Comparison of ENCODE assay signal across 21 cellular contexts in the genomic region with DNA sequence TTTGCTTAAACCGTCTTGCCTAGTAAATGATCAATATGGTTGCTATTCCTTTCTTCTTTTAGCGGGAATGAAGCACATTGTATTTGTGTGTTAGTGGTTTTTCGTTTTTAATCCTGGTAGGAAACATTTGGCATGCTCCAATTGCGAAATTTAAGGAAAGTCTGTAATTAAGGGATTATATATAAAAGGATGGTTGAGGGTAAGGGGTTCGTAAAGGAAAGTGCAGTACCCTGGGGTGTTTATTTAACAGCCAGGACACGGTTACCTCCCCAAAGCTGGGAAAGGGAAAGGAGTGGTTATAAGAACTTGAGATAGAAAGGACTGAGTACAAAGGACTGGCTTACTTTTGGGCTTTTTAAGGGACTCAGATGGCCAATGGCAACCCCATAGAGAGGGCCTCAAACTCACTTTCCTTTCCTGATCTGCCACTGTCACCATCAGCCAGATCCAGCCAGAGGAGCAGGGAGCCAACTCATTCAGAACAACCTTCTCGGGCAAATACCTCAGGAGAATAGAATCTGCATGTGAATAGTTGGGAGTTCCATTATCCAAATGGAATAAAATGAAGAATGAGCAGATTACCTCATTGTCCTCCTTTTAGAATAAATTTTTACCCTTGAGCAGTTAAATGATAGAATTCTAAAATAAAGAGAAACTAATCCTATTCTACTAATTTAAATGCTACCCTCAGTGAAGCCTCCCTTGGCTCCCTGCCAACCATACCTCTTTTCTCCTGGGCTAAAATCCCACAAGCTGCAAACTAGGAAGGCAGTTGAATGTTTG.
A peak's percentile ranks its signal among the peaks of the same experiment; 100 is the strongest.
DNase-seq lines count a peak whose midpoint lies in the region; ATAC-seq, FAIRE-seq and TF ChIP-seq lines count a peak whose summit lies in the region.
"Had no signal": no experiment of that assay in that cellular context is flagged by ENCODE, and none has a peak within 500 bp of the region (broad histone marks: within the 10 kb centered on the region; RNA-seq: fewer than 3 reads in every experiment).

No MANE protein-coding gene starts in this region.

- peaks cover 0 to 4% of the 10 kb centered on the region in 2 experiments; a peak in 2 of 4 replicates for H3K9me3 ChIP-seq in H1 (ENCODE audit: insufficient read depth in 2 of 2, low read depth in 1 of 2, low read length in 1 of 2)
- H3K9me3 ChIP-seq in neuronal stem cell (replicated peaks in 1 of 2; ENCODE audit: control insufficient read depth in 2 of 2, insufficient read depth in 1 of 2, low read depth in 1 of 2, low read length in 2 of 2) = no peaks in the 10 kb centered on the region
- H3K9me3 ChIP-seq in transverse colon = no peaks in the 10 kb centered on the region
- H3K9me3 ChIP-seq: A549, left lung, right lobe of liver, stomach had no signal

- H2BK20ac ChIP-seq in H1 (ENCODE audit: low read length) = no peak overlapping the region

- H4K91ac ChIP-seq in H1 (replicated peaks; ENCODE audit: insufficient read length, low read length) (no peak overlapping the region), neuronal stem cell (ENCODE audit: low read depth, low read length, poor library complexity) (no peak overlapping the region)

- H3K4me1 ChIP-seq in H1 (replicated peaks in 1 of 4; ENCODE audit: control insufficient read depth in 3 of 4, insufficient read depth in 4 of 4, low read length in 3 of 4) (peaks cover 0 to 11% (median 5%) of the 10 kb centered on the region in 4 experiments; a peak in 4 of 7 replicates), neuronal stem cell (ENCODE audit: control insufficient read depth in 2 of 2, insufficient read depth in 1 of 2, low read depth in 1 of 2, low read length in 2 of 2) (peaks cover 4% of the 10 kb centered on the region in 2 donors), transverse colon (peaks cover 0 to 8% (median 0%) of the 10 kb centered on the region in 4 donors)
- H3K4me1 ChIP-seq: A549, left lung, stomach had no signal

- no peaks in the 10 kb centered on the region for H4K20me1 ChIP-seq in H1 (replicated peaks in 1 of 2; ENCODE audit: control insufficient read depth in 1 of 2, insufficient read depth in 2 of 2, low read length in 2 of 2)

- POLR2A ChIA-PET in H1 (lab: Charles Lee; ENCODE audit: partially characterized antibody) = no interaction called here

- H3K27ac ChIP-seq in H1 (ENCODE audit: low read depth, low read length) (peak overlapping the region; percentile 49; the same call in 1 of the 2 replicates), neuronal stem cell (replicated peaks; ENCODE audit: low read length) (peak overlapping the region; percentile 73), transverse colon (no peak overlapping the region)
- H3K27ac ChIP-seq: A549, coronary artery, KMS-11, left lung, right lobe of liver, stomach had no signal

- H3K4me3 ChIP-seq in H1 (ENCODE audit: extremely low read depth in 1 of 4, insufficient read depth in 2 of 4, low read depth in 3 of 4, low read length in 4 of 4) = peak overlapping the region in 1 of 4 experiments; percentile 12; a peak in 1 of 8 replicates
- H3K4me3 ChIP-seq in neuronal stem cell (ENCODE audit: low read length in 2 of 2) = no peak overlapping the region
- H3K4me3 ChIP-seq in transverse colon = no peak overlapping the region
- H3K4me3 ChIP-seq: A549, coronary artery, left lung, right lobe of liver, stomach had no signal

- TF ChIP-seq EP300 in H1 (IDR thresholded peaks at IDR 0.05; ENCODE audit: borderline replicate concordance in 1 of 2, low read depth in 2 of 2, low read length in 2 of 2) (no peak), transverse colon (IDR thresholded peaks at IDR 0.05; ENCODE audit: low read depth) (no peak)

- H2BK120ac ChIP-seq in H1 (replicated peaks; ENCODE audit: low read depth, low read length) (no peak overlapping the region), neuronal stem cell (ENCODE audit: low read depth, low read length) (no peak overlapping the region)

- H3K27me3 ChIP-seq in H1 (replicated peaks in 1 of 4; ENCODE audit: control insufficient read depth in 3 of 4, extremely low read depth in 1 of 4, insufficient read depth in 3 of 4, low read length in 3 of 4) = no peaks in the 10 kb centered on the region
- H3K27me3 ChIP-seq in neuronal stem cell (ENCODE audit: control insufficient read depth in 3 of 3, insufficient read depth in 3 of 3, low read depth in 1 of 3, low read length in 3 of 3) = no peaks in the 10 kb centered on the region
- no peaks in the 10 kb centered on the region for H3K27me3 ChIP-seq in transverse colon
- H3K27me3 ChIP-seq: left lung, right lobe of liver, stomach had no signal

- H2BK15ac ChIP-seq in H1 (ENCODE audit: low read length) (no peak overlapping the region), neuronal stem cell (ENCODE audit: low read length) (no peak overlapping the region)

- no peak overlapping the region for H4K8ac ChIP-seq in H1 (ENCODE audit: extremely low read depth, insufficient read depth, low read length)
- no peak overlapping the region for H4K8ac ChIP-seq in neuronal stem cell (ENCODE audit: low read depth, low read length)

- FAIRE-seq in H1 (lab: Jason Lieb, UNC) = peak; percentile 96

- H3K79me1 ChIP-seq in H1 (ENCODE audit: low read depth, low read length) (no peaks in the 10 kb centered on the region), neuronal stem cell (ENCODE audit: low read depth, low read length) (no peaks in the 10 kb centered on the region)

- H3K9ac ChIP-seq in H1 (replicated peaks in 1 of 4; ENCODE audit: extremely low read depth in 1 of 4, low read depth in 3 of 4, low read length in 3 of 4) (no peak overlapping the region), neuronal stem cell (ENCODE audit: low read depth, low read length, poor library complexity) (no peak overlapping the region)
- H3K9ac ChIP-seq: KMS-11 had no signal

- DNase-seq in NCI-H748 (lab: John Stamatoyannopoulos, UW; ENCODE audit: unreplicated experiment) (peak; percentile 32), NCI-H748 treated with DMSO at 0.1 percent for 48 hours (lab: John Stamatoyannopoulos, UW) (no peak), NCI-H345 (lab: John Stamatoyannopoulos, UW) (peak; percentile 52), H1 (ENCODE audit: low read depth in 1 of 2, low spot score in 2 of 2) (peak in 1 of 2 experiments; percentile 38), neuronal stem cell (ENCODE audit: low spot score) (peak; percentile 48), transverse colon (no peak), hippocampal formation (lab: John Stamatoyannopoulos, UW) (no peak)
- DNase-seq: activated CD4-positive, alpha-beta memory T cell treated with anti-CD3 and anti-CD28 coated beads for 36 hours; activated effector memory CD4-positive, alpha-beta T cell treated with Interleukin-2 at 50 U/mL for 16 hours; immature natural killer cell; left lung; NCI-H1694 treated with DMSO at 0.1 percent for 48 hours; NCI-H510A treated with DMSO at 0.1 percent for 48 hours; right lobe of liver; stomach; T1000; trophoblast cell had no signal

- H3K23me2 ChIP-seq in H1 (ENCODE audit: low read depth, low read length) = no peaks in the 10 kb centered on the region

- TF ChIP-seq POLR2A in H1 (IDR thresholded peaks at IDR 0.05; ENCODE audit: control extremely low read depth in 1 of 2, low read depth in 2 of 2, low read length in 2 of 2) (no peak), transverse colon (IDR thresholded peaks at IDR 0.05) (no peak)

- no peak overlapping the region for H3K56ac ChIP-seq in H1 (replicated peaks; ENCODE audit: insufficient read length, low read depth, low read length)

- H2BK12ac ChIP-seq in H1 (ENCODE audit: low read depth, low read length) (0 out of 2 replicates have a peak overlapping the region, but pooled peaks have one; percentile 18), neuronal stem cell (ENCODE audit: low read length) (no peak overlapping the region)

- ATAC-seq in GM18868 (IDR thresholded peaks at IDR 0.05; ENCODE audit: unreplicated experiment) = no peak
- ATAC-seq: A549, left lung, right lobe of liver had no signal

- WGBS in H1 (ENCODE audit: extremely low coverage in 1 of 2, insufficient coverage in 1 of 2, insufficient read length in 1 of 2, insufficient replicate concordance in 2 of 2, low coverage in 1 of 2, low lambda C conversion rate in 2 of 2, missing lambda C conversion rate in 1 of 2), 2 experiments = 36 to 100% methylated on average over 1 to 7 of the region's 7 CpGs
- no CpG with 5 or more reads among the region's 7 CpGs for WGBS in neuronal stem cell (ENCODE audit: extremely low coverage in 2 of 2, insufficient read length in 2 of 2, insufficient replicate concordance in 1 of 2), 2 donors
- WGBS in transverse colon (ENCODE audit: low coverage in 1 of 2), 2 donors = 85% methylated on average over 6 to 7 of the region's 7 CpGs

- TF ChIP-seq RAD21 in H1 (IDR thresholded peaks at IDR 0.05 in 1 of 2, conservative IDR thresholded peaks at IDR 0.05 in 1 of 2; ENCODE audit: low read depth in 2 of 2, low read length in 2 of 2) = no peak

- H3K4me2 ChIP-seq in H1 (ENCODE audit: insufficient read depth in 1 of 2, low read depth in 2 of 2, low read length in 2 of 2) (peak overlapping the region; percentile 36 to 39; a peak in 2 of 4 replicates), neuronal stem cell (ENCODE audit: insufficient read depth, low read length, poor library complexity, severe bottlenecking) (no peak overlapping the region)
- H3K4me2 ChIP-seq: A549, KMS-11 had no signal

- in situ Hi-C loops in transverse colon (cut with MboI; ENCODE audit: low pct_ligation_motif_present in 1 of 4, low pct_unique_long_range_greater_than_20kb in 1 of 4, low sequenced_read_pairs in 3 of 4) = no loop called here

- no peaks in the 10 kb centered on the region for H3K79me2 ChIP-seq in H1 (ENCODE audit: control insufficient read depth in 1 of 2, insufficient read depth in 2 of 2, low read length in 2 of 2)

- CTCF ChIA-PET in H1 (lab: Charles Lee; ENCODE audit: partially characterized antibody) = interaction anchor here (1.3 kb wide), 1 partner anchor 234 kb away, joined by 4 read pairs; no protein-coding TSS in a partner anchor

- no peak overlapping the region for H3K23ac ChIP-seq in H1 (ENCODE audit: insufficient read length)
- H3K23ac ChIP-seq in neuronal stem cell (ENCODE audit: low read depth, low read length, poor library complexity) = no peak overlapping the region

- H2AFZ ChIP-seq in H1 (ENCODE audit: low read length) = no peak overlapping the region; the same call in 1 of the 2 replicates
- H2AFZ ChIP-seq in neuronal stem cell (ENCODE audit: low read length) = peak overlapping the region; percentile 36

- TF ChIP-seq CTCF in H1 (IDR thresholded peaks at IDR 0.05; ENCODE audit: control extremely low read depth in 1 of 3, insufficient read depth in 1 of 3, low read depth in 1 of 3, low read length in 3 of 3) (no peak), transverse colon (IDR thresholded peaks at IDR 0.05) (no peak)

- peak overlapping the region; percentile 34 for H4K5ac ChIP-seq in H1 (ENCODE audit: insufficient read length, low read depth, low read length)

- no peak overlapping the region for H2BK5ac ChIP-seq in H1 (ENCODE audit: low read depth, low read length)
- H2BK5ac ChIP-seq in neuronal stem cell (ENCODE audit: low read length) = no peak overlapping the region

- H3K18ac ChIP-seq in H1 (ENCODE audit: extremely low read depth, low read length) (no peak overlapping the region), neuronal stem cell (ENCODE audit: low read length) (no peak overlapping the region)

- intact Hi-C loops in transverse colon (cut with DNase I; ENCODE audit: low total_unique reads) = no loop called here

- H3K4ac ChIP-seq in H1 (replicated peaks; ENCODE audit: insufficient read length, low read depth, low read length) (no peak overlapping the region), neuronal stem cell (ENCODE audit: low read length) (no peak overlapping the region)

- H3K14ac ChIP-seq in H1 (ENCODE audit: insufficient read length) = no peak overlapping the region
- no peak overlapping the region for H3K14ac ChIP-seq in neuronal stem cell (ENCODE audit: low read length)

- H3K36me3 ChIP-seq in H1 (ENCODE audit: control insufficient read depth in 2 of 4, insufficient read depth in 4 of 4, low read length in 3 of 4) = no peaks in the 10 kb centered on the region
- H3K36me3 ChIP-seq in neuronal stem cell (replicated peaks in 1 of 2; ENCODE audit: control insufficient read depth in 2 of 2, insufficient read depth in 2 of 2, low read length in 2 of 2) = no peaks in the 10 kb centered on the region
- H3K36me3 ChIP-seq in transverse colon = no peaks in the 10 kb centered on the region
- H3K36me3 ChIP-seq: left lung, right lobe of liver, stomach had no signal

- no peak overlapping the region for H2AK5ac ChIP-seq in H1 (ENCODE audit: low read depth, low read length)
- no peak overlapping the region for H2AK5ac ChIP-seq in neuronal stem cell (ENCODE audit: low read depth, low read length)

Comparison
In these comparisons a context has a peak if more than half of its experiments do, and no peak if none do; other contexts are left out.
1. DNase-seq: peak in NCI-H748 (single experiment), NCI-H345 (single experiment) and neuronal stem cell (single experiment); none in NCI-H748 treated with DMSO at 0.1 percent for 48 hours (single experiment), transverse colon (single experiment) and hippocampal formation (0 of 2).
2. H3K27ac ChIP-seq: peak in H1 (single experiment) and neuronal stem cell (single experiment); none in transverse colon (0 of 4).